1 cellular context compared by ENCODE assay signal in genomic region chr4:113148925-113149324, GRCh38.
A peak's percentile ranks its signal among the peaks of the same experiment; 100 is the strongest.
TF ChIP-seq lines count a peak whose summit lies in the region.

No MANE protein-coding gene starts in this region.

TF ChIP-seq in GM23338, 12 proteins besides CTCF, POLR2A, EP300 and RAD21:
- 0 out of 2 replicates have a peak, but pooled peaks have one; percentile 27 for TF ChIP-seq ZNF462 (CRISPR knock-in tag; IDR thresholded peaks at IDR 0.05)
- no peak for TF ChIP-seq NANOG (IDR thresholded peaks at IDR 0.05; ENCODE audit: borderline replicate concordance)
